Comparison of ENCODE assay signal across 17 cellular contexts in the genomic region with DNA sequence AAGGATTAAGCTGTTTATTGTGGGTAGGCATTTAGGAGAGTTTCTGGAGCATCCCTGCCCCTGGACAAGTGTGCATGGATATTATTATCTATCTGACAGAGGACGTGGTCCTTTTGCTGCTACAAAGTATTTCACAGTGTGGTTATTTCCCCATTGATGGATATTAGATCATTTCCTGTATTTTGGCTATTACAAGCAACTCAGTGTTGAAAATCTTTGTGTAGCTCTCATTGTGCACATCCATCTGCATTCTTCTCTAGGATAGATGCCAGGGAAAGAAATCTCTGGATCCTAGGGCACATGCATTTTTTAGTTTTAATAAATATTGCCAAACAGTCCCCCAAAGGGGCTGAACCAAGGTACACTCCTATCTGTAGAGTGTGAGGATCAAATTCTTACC.
DNase-seq lines count a peak whose midpoint lies in the region; ATAC-seq and TF ChIP-seq lines count a peak whose summit lies in the region.
"Had no signal": no experiment of that assay in that cellular context is flagged by ENCODE, and none has a peak within 500 bp of the region (broad histone marks: within the 10 kb centered on the region; RNA-seq: fewer than 3 reads in every experiment).

No MANE protein-coding gene starts in this region.

- H3K9me3 ChIP-seq in neuronal stem cell (replicated peaks in 1 of 2; ENCODE audit: control insufficient read depth in 2 of 2, insufficient read depth in 1 of 2, low read depth in 1 of 2, low read length in 2 of 2), result no peaks in the 10 kb centered on the region

- no peak overlapping the region for H3K9ac ChIP-seq in neuronal stem cell (ENCODE audit: low read depth, low read length, poor library complexity)
- H3K9ac ChIP-seq: GM23248 had no signal

- no peaks in the 10 kb centered on the region for H4K20me1 ChIP-seq in GM23338 (replicated peaks; ENCODE audit: insufficient read depth)

- WGBS in neuronal stem cell (ENCODE audit: extremely low coverage in 2 of 2, insufficient read length in 2 of 2, insufficient replicate concordance in 1 of 2), 2 donors, result no CpG with 5 or more reads among the region's 1 CpG

- H3K79me1 ChIP-seq in neuronal stem cell (ENCODE audit: low read depth, low read length), result no peaks in the 10 kb centered on the region

- DNase-seq in GM23338 (ENCODE audit: low spot score) (no peak), caudate nucleus (lab: John Stamatoyannopoulos, UW) (peak in 3 of 61 donors; percentile 7 to 36 (median 13)), substantia nigra (lab: John Stamatoyannopoulos, UW) (peak in 2 of 49 donors; percentile 8 to 16), neuronal stem cell (ENCODE audit: low spot score) (no peak)
- DNase-seq in natural killer cell treated with Interleukin-12 subunit alpha and Interleukin-12 subunit beta and Interleukin-15 and Interleukin-18, amount 100 ng/mL, for 72 hours (ENCODE audit: low spot score), result no peak
- DNase-seq in activated CD4-positive, alpha-beta T cell treated with anti-CD3 and anti-CD28 coated beads for 1 hour, result no peak
- DNase-seq: CD8-positive, alpha-beta T cell; COR-L47; DND-41; GDM1; GM23248; H7; IMR-90 had no signal

- no peak overlapping the region for H2AK5ac ChIP-seq in neuronal stem cell (ENCODE audit: low read depth, low read length)

- H3K27ac ChIP-seq in GM23338 (ENCODE audit: low read depth) (no peak overlapping the region), caudate nucleus (ENCODE audit: low read depth, low read length) (peak overlapping the region; percentile 2), layer of hippocampus (ENCODE audit: low read depth, low read length) (peak overlapping the region; percentile 32), substantia nigra (ENCODE audit: low read depth, low read length, poor library complexity, severe bottlenecking) (peak overlapping the region; percentile 49), neuronal stem cell (replicated peaks; ENCODE audit: low read length) (no peak overlapping the region)
- H3K27ac ChIP-seq: 22Rv1, GM23248 had no signal

- H3K4me2 ChIP-seq in GM23338 (no peak overlapping the region), neuronal stem cell (ENCODE audit: insufficient read depth, low read length, poor library complexity, severe bottlenecking) (no peak overlapping the region)

- peak overlapping the region; percentile 67; the same call in 1 of the 2 replicates for H2AFZ ChIP-seq in GM23338
- no peak overlapping the region for H2AFZ ChIP-seq in neuronal stem cell (ENCODE audit: low read length)
- H2AFZ ChIP-seq: GM23248 had no signal

- H3K36me3 Mint-ChIP-seq in GM23338 (ENCODE audit: low read depth), result no peaks in the 10 kb centered on the region
- H3K36me3 Mint-ChIP-seq in natural killer cell treated with Interleukin-12 subunit alpha and Interleukin-12 subunit beta and Interleukin-15 and Interleukin-18, amount 100 ng/mL, for 72 hours, result no peaks in the 10 kb centered on the region
- H3K36me3 Mint-ChIP-seq: CD14-positive monocyte; CD8-positive, alpha-beta T cell had no signal

- no peak overlapping the region for H2BK15ac ChIP-seq in neuronal stem cell (ENCODE audit: low read length)

- H4K8ac ChIP-seq in neuronal stem cell (ENCODE audit: low read depth, low read length), result no peak overlapping the region

- no peaks in the 10 kb centered on the region for H3F3A ChIP-seq in GM23338 (replicated peaks; ENCODE audit: low read depth)

- no peak overlapping the region for H3K23ac ChIP-seq in neuronal stem cell (ENCODE audit: low read depth, low read length, poor library complexity)

- H3K18ac ChIP-seq in neuronal stem cell (ENCODE audit: low read length), result no peak overlapping the region

- no peak overlapping the region for H3K4ac ChIP-seq in neuronal stem cell (ENCODE audit: low read length)

- no peaks in the 10 kb centered on the region for H3K9me3 Mint-ChIP-seq in GM23338
- H3K9me3 Mint-ChIP-seq in natural killer cell treated with Interleukin-12 subunit alpha and Interleukin-12 subunit beta and Interleukin-15 and Interleukin-18, amount 100 ng/mL, for 72 hours, result peaks cover 2% of the 10 kb centered on the region

- H3K36me3 ChIP-seq in GM23338 (ENCODE audit: insufficient read depth) (no peaks in the 10 kb centered on the region), neuronal stem cell (replicated peaks in 1 of 2; ENCODE audit: control insufficient read depth in 2 of 2, insufficient read depth in 2 of 2, low read length in 2 of 2) (no peaks in the 10 kb centered on the region)

- ATAC-seq in GM23338, result no peak
- no peak for ATAC-seq in natural killer cell treated with Interleukin-12 subunit alpha and Interleukin-12 subunit beta and Interleukin-15 and Interleukin-18, amount 100 ng/mL, for 72 hours
- no peak for ATAC-seq in HG03571 (IDR thresholded peaks at IDR 0.05; ENCODE audit: unreplicated experiment)
- ATAC-seq: CD8-positive, alpha-beta T cell had no signal

- H3K27me3 ChIP-seq in GM23338 (ENCODE audit: insufficient read depth), result no peaks in the 10 kb centered on the region
- no peaks in the 10 kb centered on the region for H3K27me3 ChIP-seq in layer of hippocampus (ENCODE audit: control insufficient read depth, insufficient read depth, low read length)
- H3K27me3 ChIP-seq in neuronal stem cell (ENCODE audit: control insufficient read depth in 3 of 3, insufficient read depth in 3 of 3, low read depth in 1 of 3, low read length in 3 of 3), result no peaks in the 10 kb centered on the region

- no peak overlapping the region for H3K14ac ChIP-seq in neuronal stem cell (ENCODE audit: low read length)

- no peak overlapping the region for H3K4me3 Mint-ChIP-seq in GM23338
- no peak overlapping the region for H3K4me3 Mint-ChIP-seq in natural killer cell treated with Interleukin-12 subunit alpha and Interleukin-12 subunit beta and Interleukin-15 and Interleukin-18, amount 100 ng/mL, for 72 hours
- H3K4me3 Mint-ChIP-seq: CD14-positive monocyte; CD8-positive, alpha-beta T cell had no signal

- H3K27me3 Mint-ChIP-seq in GM23338 (ENCODE audit: insufficient read depth, low read depth, poor library complexity), result no peaks in the 10 kb centered on the region
- peaks cover 0 to 3% of the 10 kb centered on the region in 2 donors for H3K27me3 Mint-ChIP-seq in natural killer cell treated with Interleukin-12 subunit alpha and Interleukin-12 subunit beta and Interleukin-15 and Interleukin-18, amount 100 ng/mL, for 72 hours

- no peaks in the 10 kb centered on the region for H3K79me2 ChIP-seq in GM23338 (replicated peaks; ENCODE audit: insufficient read depth)

- no peak overlapping the region for H2BK120ac ChIP-seq in neuronal stem cell (ENCODE audit: low read depth, low read length)

- no peak overlapping the region for H2BK12ac ChIP-seq in neuronal stem cell (ENCODE audit: low read length)

- no peak for TF ChIP-seq CTCF in GM23338 (conservative IDR thresholded peaks at IDR 0.05; ENCODE audit: low read depth in 2 of 2)

- H4K91ac ChIP-seq in neuronal stem cell (ENCODE audit: low read depth, low read length, poor library complexity), result no peak overlapping the region

- H3K4me3 ChIP-seq in GM23338 (no peak overlapping the region), neuronal stem cell (ENCODE audit: low read length in 2 of 2) (no peak overlapping the region)
- H3K4me3 ChIP-seq: GM23248 had no signal

- H3K9me2 ChIP-seq in GM23338 (ENCODE audit: insufficient read depth), result no peaks in the 10 kb centered on the region

- H3K27ac Mint-ChIP-seq in GM23338, result no peak overlapping the region
- no peak overlapping the region for H3K27ac Mint-ChIP-seq in natural killer cell treated with Interleukin-12 subunit alpha and Interleukin-12 subunit beta and Interleukin-15 and Interleukin-18, amount 100 ng/mL, for 72 hours
- H3K27ac Mint-ChIP-seq: CD14-positive monocyte; CD8-positive, alpha-beta T cell had no signal

- no peak overlapping the region for H2BK5ac ChIP-seq in neuronal stem cell (ENCODE audit: low read length)

- H3K4me1 Mint-ChIP-seq in GM23338, result peaks cover 11% of the 10 kb centered on the region; the same call in 2 of the 3 replicates
- no peaks in the 10 kb centered on the region for H3K4me1 Mint-ChIP-seq in natural killer cell treated with Interleukin-12 subunit alpha and Interleukin-12 subunit beta and Interleukin-15 and Interleukin-18, amount 100 ng/mL, for 72 hours (ENCODE audit: low read depth in 2 of 2)
- H3K4me1 Mint-ChIP-seq: CD14-positive monocyte had no signal

- H3K4me1 ChIP-seq in GM23338 (ENCODE audit: insufficient read depth) (no peaks in the 10 kb centered on the region), neuronal stem cell (ENCODE audit: control insufficient read depth in 2 of 2, insufficient read depth in 1 of 2, low read depth in 1 of 2, low read length in 2 of 2) (peaks cover 0 to 2% of the 10 kb centered on the region in 2 donors)

TF ChIP-seq in GM23338, 12 proteins besides CTCF, POLR2A, EP300 and RAD21 (continues in another document):
- TF ChIP-seq EZH2phosphoT487 (IDR thresholded peaks at IDR 0.05; ENCODE audit: unreplicated experiment) (no peak), ZNF114 (CRISPR knock-in tag; IDR thresholded peaks at IDR 0.05) (no peak), REST (IDR thresholded peaks at IDR 0.05; ENCODE audit: unreplicated experiment) (no peak), ZNF331 (CRISPR knock-in tag; IDR thresholded peaks at IDR 0.05; ENCODE audit: low read depth) (no peak), JUNB (IDR thresholded peaks at IDR 0.05; ENCODE audit: unreplicated experiment) (no peak), EZH2 (IDR thresholded peaks at IDR 0.05; ENCODE audit: low read depth, unreplicated experiment) (no peak), CREB1 (CRISPR knock-in tag; IDR thresholded peaks at IDR 0.05; ENCODE audit: low read depth) (no peak)

Comparison
In these comparisons a context has a peak if more than half of its experiments do, and no peak if none do; other contexts are left out.
1. H3K27ac ChIP-seq: peak in caudate nucleus (single experiment), layer of hippocampus (single experiment) and substantia nigra (single experiment); none in GM23338 (single experiment) and neuronal stem cell (single experiment).